13 cellular contexts compared by ENCODE assay signal in the genomic region with DNA sequence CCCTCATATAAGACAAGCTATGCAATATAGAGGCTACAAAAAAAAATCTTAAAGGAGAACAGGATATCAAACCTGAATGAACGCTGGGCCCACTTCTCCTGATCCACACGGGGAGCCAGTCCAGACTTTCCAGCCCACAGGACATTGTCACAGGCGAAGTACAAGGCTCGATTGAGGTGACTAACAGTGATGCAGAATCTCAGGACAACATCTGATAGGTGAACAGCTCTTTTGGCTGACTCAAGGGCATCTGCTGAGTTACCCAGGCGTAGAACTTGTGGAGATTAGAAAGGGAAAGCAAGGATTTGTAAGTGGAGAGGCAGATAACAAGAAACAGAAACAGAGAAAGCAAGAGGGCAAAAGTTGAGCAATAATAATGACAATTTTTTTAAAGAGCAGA. TPM values are rescaled to one million over a fixed set of nuclear protein-coding genes. Genes with fewer than 3 reads are reported as not detected.
DNase-seq lines count a peak whose midpoint lies in the region; ATAC-seq and TF ChIP-seq lines count a peak whose summit lies in the region.
"Had no signal": no experiment of that assay in that cellular context is flagged by ENCODE, and none has a peak within 500 bp of the region (broad histone marks: within the 10 kb centered on the region; RNA-seq: fewer than 3 reads in every experiment).

No MANE protein-coding gene starts in this region.

- ATAC-seq in activated CD4-positive, alpha-beta T cell treated with anti-CD3 and anti-CD28 coated beads for 36 hours = no peak
- no peak for ATAC-seq in PC-3
- no peak for ATAC-seq in central memory CD8-positive, alpha-beta T cell (replicated peaks; ENCODE audit: extremely low read depth, poor library complexity, severe bottlenecking)
- ATAC-seq: A549 had no signal

- H3K36me3 Mint-ChIP-seq in activated CD4-positive, alpha-beta T cell treated with anti-CD3 and anti-CD28 coated beads for 36 hours (ENCODE audit: low read depth) = peaks cover 36% of the 10 kb centered on the region
- H3K36me3 Mint-ChIP-seq in central memory CD8-positive, alpha-beta T cell (ENCODE audit: insufficient read depth) = peaks cover 36% of the 10 kb centered on the region
- H3K36me3 Mint-ChIP-seq in neural progenitor cell = peaks cover 13% of the 10 kb centered on the region

- H3K79me2 ChIP-seq in PC-3 (ENCODE audit: low read length) (peaks cover 15% of the 10 kb centered on the region), neural progenitor cell (ENCODE audit: low read depth) (no peaks in the 10 kb centered on the region)

- no peaks in the 10 kb centered on the region for H3K9me3 ChIP-seq in PC-3 (ENCODE audit: low read length)
- H3K9me3 ChIP-seq in neural progenitor cell (ENCODE audit: low read depth) = no peaks in the 10 kb centered on the region
- H3K9me3 ChIP-seq in ovary = no peaks in the 10 kb centered on the region
- H3K9me3 ChIP-seq: A549 had no signal

- peak overlapping the region; percentile 93 for H3K4me3 Mint-ChIP-seq in activated CD4-positive, alpha-beta T cell treated with anti-CD3 and anti-CD28 coated beads for 36 hours
- peak overlapping the region; percentile 91 for H3K4me3 Mint-ChIP-seq in central memory CD8-positive, alpha-beta T cell
- H3K4me3 Mint-ChIP-seq in neural progenitor cell = peak overlapping the region; percentile 96

- TF ChIP-seq CTCF in PC-3 (conservative IDR thresholded peaks at IDR 0.05; ENCODE audit: low read depth, low read length) (no peak), neural progenitor cell (IDR thresholded peaks at IDR 0.05) (no peak), ovary (IDR thresholded peaks at IDR 0.05) (no peak)

- TF ChIP-seq POLR2A in ovary (IDR thresholded peaks at IDR 0.05) = no peak

- peaks cover 13% of the 10 kb centered on the region for H3F3A ChIP-seq in PC-3 (ENCODE audit: low read length, unreplicated experiment)
- peaks cover 23% of the 10 kb centered on the region for H3F3A ChIP-seq in neural progenitor cell (ENCODE audit: low read depth)

- peaks cover 42% of the 10 kb centered on the region for H3K4me1 Mint-ChIP-seq in activated CD4-positive, alpha-beta T cell treated with anti-CD3 and anti-CD28 coated beads for 36 hours
- H3K4me1 Mint-ChIP-seq in central memory CD8-positive, alpha-beta T cell = peaks cover 50% of the 10 kb centered on the region
- H3K4me1 Mint-ChIP-seq in neural progenitor cell = peaks cover 27% of the 10 kb centered on the region

- intact Hi-C loops in activated CD4-positive, alpha-beta T cell treated with anti-CD3 and anti-CD28 coated beads for 36 hours (cut with DNase I, micrococcal nuclease) = no loop called here
- intact Hi-C loops in PC-3 (cut with micrococcal nuclease) = loop anchor here (5.0 kb wide), 1 partner anchor 41 kb away; a partner anchor contains a TSS
- intact Hi-C loops in ovary (cut with DNase I) = loop anchor here in 2 of 4 donors (5.0 kb wide), 1 partner anchor 46 kb away; a partner anchor contains a TSS

- 70 to 76% (median 75%) methylated on average over 5 of the region's 5 CpGs for WGBS in ovary, 3 donors

- no peaks in the 10 kb centered on the region for H3K27me3 Mint-ChIP-seq in activated CD4-positive, alpha-beta T cell treated with anti-CD3 and anti-CD28 coated beads for 36 hours
- no peaks in the 10 kb centered on the region for H3K27me3 Mint-ChIP-seq in central memory CD8-positive, alpha-beta T cell
- no peaks in the 10 kb centered on the region for H3K27me3 Mint-ChIP-seq in neural progenitor cell (ENCODE audit: insufficient read depth, low read depth)

- no peak for TF ChIP-seq EP300 in ovary (IDR thresholded peaks at IDR 0.05)

- H3K9ac ChIP-seq in PC-3 (ENCODE audit: low read length) (no peak overlapping the region), neural progenitor cell (no peak overlapping the region)

- no peaks in the 10 kb centered on the region for H3K9me2 ChIP-seq in PC-3 (replicated peaks; ENCODE audit: low read length)

- CTCF ChIA-PET in activated CD4-positive, alpha-beta T cell treated with anti-CD3 and anti-CD28 coated beads for 36 hours (lab: Charles Lee) = interaction anchor here (0.5 to 2.6 kb wide), 5 partner anchors 21 to 71 kb away, joined by 3 to 11 read pairs (median 3); a partner anchor contains a TSS
- CTCF ChIA-PET in PC-3 (lab: Charles Lee) = no interaction called here

- no peak overlapping the region for H3K4me3 ChIP-seq in PC-3 (ENCODE audit: low read length)
- no peak overlapping the region for H3K4me3 ChIP-seq in neural progenitor cell
- H3K4me3 ChIP-seq in ovary = no peak overlapping the region
- H3K4me3 ChIP-seq: A549 had no signal

- H3K4me1 ChIP-seq in PC-3 (ENCODE audit: insufficient read depth, low read length) (peaks cover 24% of the 10 kb centered on the region), neural progenitor cell (peaks cover 6% of the 10 kb centered on the region), ovary (ENCODE audit: insufficient read depth) (peaks cover 11% of the 10 kb centered on the region)

- DNase-seq in activated CD4-positive, alpha-beta T cell treated with anti-CD3 and anti-CD28 coated beads for 36 hours = peak; percentile 20
- no peak for DNase-seq in activated CD4-positive, alpha-beta T cell treated with anti-CD3 and anti-CD28 coated beads, Interleukin-2, amount 50 U/mL, for 1 hour
- DNase-seq in PC-3 = peak; percentile 26
- DNase-seq in central memory CD8-positive, alpha-beta T cell (ENCODE audit: low spot score in 2 of 2) = no peak
- DNase-seq in neural progenitor cell (ENCODE audit: low spot score) = no peak
- DNase-seq in medulla oblongata (ENCODE audit: extremely low spot score) = no peak
- DNase-seq in stimulated activated CD4-positive, alpha-beta T cell treated with anti-CD3 and anti-CD28 coated beads, Interleukin-4, amount 100 ng/mL, for 4 hours = no peak
- no peak for DNase-seq in ovary
- DNase-seq: hippocampal formation, KG1, NCI-H2227 treated with DMSO at 0.1 percent for 48 hours had no signal

- H3K27ac Mint-ChIP-seq in activated CD4-positive, alpha-beta T cell treated with anti-CD3 and anti-CD28 coated beads for 36 hours = peak overlapping the region; percentile 62
- H3K27ac Mint-ChIP-seq in central memory CD8-positive, alpha-beta T cell (ENCODE audit: low read depth) = peak overlapping the region; percentile 94
- no peak overlapping the region for H3K27ac Mint-ChIP-seq in neural progenitor cell

- H3K4me2 ChIP-seq in PC-3 (ENCODE audit: low read length) (peak overlapping the region; percentile 99), neural progenitor cell (no peak overlapping the region)

- no peak overlapping the region for H3K27ac ChIP-seq in PC-3 (ENCODE audit: low read length)
- no peak overlapping the region for H3K27ac ChIP-seq in neural progenitor cell
- H3K27ac ChIP-seq in ovary = no peak overlapping the region
- H3K27ac ChIP-seq: A549, VCaP had no signal

- peaks cover 3% of the 10 kb centered on the region for H3K36me3 ChIP-seq in PC-3 (ENCODE audit: low read depth, low read length)
- H3K36me3 ChIP-seq in neural progenitor cell = no peaks in the 10 kb centered on the region
- no peaks in the 10 kb centered on the region for H3K36me3 ChIP-seq in ovary

- no peak overlapping the region for H2AFZ ChIP-seq in PC-3 (ENCODE audit: low read length)
- H2AFZ ChIP-seq in neural progenitor cell (replicated peaks) = no peak overlapping the region

- H3K9me3 Mint-ChIP-seq in activated CD4-positive, alpha-beta T cell treated with anti-CD3 and anti-CD28 coated beads for 36 hours (ENCODE audit: low read depth) = no peaks in the 10 kb centered on the region
- H3K9me3 Mint-ChIP-seq in central memory CD8-positive, alpha-beta T cell = no peaks in the 10 kb centered on the region
- H3K9me3 Mint-ChIP-seq in neural progenitor cell = no peaks in the 10 kb centered on the region

- H4K20me1 ChIP-seq in PC-3 (ENCODE audit: low read length) (no peaks in the 10 kb centered on the region), neural progenitor cell (ENCODE audit: low read depth) (no peaks in the 10 kb centered on the region)

- BruUV-seq in PC-3 (replicated peaks; lab: Mats Ljungman, UMichigan) = no TSS peak

- POLR2A ChIA-PET in activated CD4-positive, alpha-beta T cell treated with anti-CD3 and anti-CD28 coated beads for 36 hours (lab: Charles Lee) = no interaction called here
- POLR2A ChIA-PET in PC-3 (lab: Charles Lee; ENCODE audit: unreplicated experiment) = no interaction called here

- H3K27me3 ChIP-seq in PC-3 (ENCODE audit: low read length) (no peaks in the 10 kb centered on the region), neural progenitor cell (peaks cover 13% of the 10 kb centered on the region), ovary (no peaks in the 10 kb centered on the region)

RNA-seq across cellular contexts. Expression of a gene that starts 1.8 kb away (rescaled TPM):
- 10 to 100 TPM; 22.6 to 26.4 TPM for total RNA-seq in activated CD4-positive, alpha-beta T cell treated with anti-CD3 and anti-CD28 coated beads for 36 hours
- total RNA-seq in PC-3 (2014; rRNA removed) (27.4 and 31.3 TPM in 2 replicates), neural progenitor cell (ENCODE audit: low replicate concordance) (15.0 and 16.6 TPM in 2 replicates), ovary (10 to 100 TPM; 18.2 to 30.3 (median 26.9) TPM)
- polyA plus RNA-seq in ovary = 10 to 100 TPM; 22.1 to 44.4 TPM

RNA-seq across cellular contexts. Expression of a gene that starts 6.9 kb away (rescaled TPM):
- total RNA-seq in activated CD4-positive, alpha-beta T cell treated with anti-CD3 and anti-CD28 coated beads for 36 hours = 1 to 10 TPM in 1 of 2 experiments, under 1 TPM in 1; 0.86 to 1.0 TPM
- total RNA-seq in PC-3 (2014; rRNA removed) = 0.81 and 1.9 TPM in 2 replicates
- 0.06 and 0.15 TPM in 2 replicates for total RNA-seq in neural progenitor cell (ENCODE audit: low replicate concordance)
- total RNA-seq in ovary = 1 to 10 TPM; 1.5 to 4.8 (median 2.8) TPM
- polyA plus RNA-seq in ovary = 1 to 10 TPM; 2.5 to 4.5 TPM

RNA-seq across cellular contexts. Expression of a gene that starts 10.5 kb away (rescaled TPM):
- total RNA-seq in activated CD4-positive, alpha-beta T cell treated with anti-CD3 and anti-CD28 coated beads for 36 hours = 100 to 1,000 TPM; 293 to 330 TPM
- total RNA-seq in PC-3 (2014; rRNA removed) (459 and 482 TPM in 2 replicates), neural progenitor cell (ENCODE audit: low replicate concordance) (242 and 320 TPM in 2 replicates), ovary (100 to 1,000 TPM in 6 of 7 donors, 10 to 100 TPM in 1; 84.4 to 127 (median 113) TPM)
- polyA plus RNA-seq in ovary = 100 to 1,000 TPM in 1 of 2 donors, 10 to 100 TPM in 1; 91.6 to 101 TPM

RNA-seq across cellular contexts. Expression of a gene that starts 31.1 kb away (rescaled TPM):
- total RNA-seq in activated CD4-positive, alpha-beta T cell treated with anti-CD3 and anti-CD28 coated beads for 36 hours = under 1 TPM; 0.30 to 0.55 TPM
- total RNA-seq in PC-3 (2014; rRNA removed) = 0.07 and 0.40 TPM in 2 replicates
- total RNA-seq in neural progenitor cell (ENCODE audit: low replicate concordance) = 1.1 and 1.9 TPM in 2 replicates
- 1 to 10 TPM; 2.1 to 6.5 (median 3.0) TPM for total RNA-seq in ovary
- 1 to 10 TPM; 2.6 to 2.8 TPM for polyA plus RNA-seq in ovary
- polyA plus RNA-seq: A549 had no signal

RNA-seq across cellular contexts. Expression of a gene that starts 41.1 kb away (rescaled TPM):
- 10 to 100 TPM; 44.9 to 49.4 TPM for total RNA-seq in activated CD4-positive, alpha-beta T cell treated with anti-CD3 and anti-CD28 coated beads for 36 hours
- 12.5 and 13.6 TPM in 2 replicates for total RNA-seq in PC-3 (2014; rRNA removed)
- total RNA-seq in neural progenitor cell (ENCODE audit: low replicate concordance) = 12.5 and 13.6 TPM in 2 replicates
- total RNA-seq in ovary = 100 to 1,000 TPM in 1 of 7 donors, 10 to 100 TPM in 6; 37.9 to 102 (median 73.9) TPM
- 10 to 100 TPM; 28.7 to 52.6 TPM for polyA plus RNA-seq in ovary

Comparison
In these comparisons a context has a peak if more than half of its experiments do, and no peak if none do; other contexts are left out.
1. DNase-seq: peak in activated CD4-positive, alpha-beta T cell treated with anti-CD3 and anti-CD28 coated beads for 36 hours (single experiment) and PC-3 (single experiment); none in activated CD4-positive, alpha-beta T cell treated with anti-CD3 and anti-CD28 coated beads, Interleukin-2, amount 50 U/mL, for 1 hour (single experiment), central memory CD8-positive, alpha-beta T cell (0 of 2), neural progenitor cell (single experiment), medulla oblongata (single experiment), stimulated activated CD4-positive, alpha-beta T cell treated with anti-CD3 and anti-CD28 coated beads, Interleukin-4, amount 100 ng/mL, for 4 hours (0 of 2) and ovary (0 of 5).
2. Peak in every context shown above with its lines, with median percentiles within 50 percentile points of each other: H3K4me3 Mint-ChIP-seq.